ENCODE assay signal across 2 cellular contexts in genomic region chr16:23705517-23705902, GRCh38.
TF ChIP-seq lines count a peak whose summit lies in the region.

No MANE protein-coding gene starts in this region.

TF ChIP-seq in HEK293, 187 proteins besides CTCF, POLR2A, EP300 and RAD21:
- TF ChIP-seq GLI2 (tag by site-specific recombination; IDR thresholded peaks at IDR 0.05; ENCODE audit: borderline replicate concordance, low read depth) = no peak
- no peak for TF ChIP-seq ZNF48 (tag by site-specific recombination; IDR thresholded peaks at IDR 0.05)
- TF ChIP-seq ZNF121 (tag by site-specific recombination; IDR thresholded peaks at IDR 0.05) = 0 out of 2 replicates have a peak, but pooled peaks have one; percentile 45
- TF ChIP-seq ZNF114 (tag by site-specific recombination; IDR thresholded peaks at IDR 0.05) = no peak

TF ChIP-seq in K562, 482 proteins besides CTCF, POLR2A, EP300 and RAD21:
- peak; percentile 87 for TF ChIP-seq ZNF121 (CRISPR knock-in tag; conservative IDR thresholded peaks at IDR 0.05)
- no peak for TF ChIP-seq ZNF24 (IDR thresholded peaks at IDR 0.05)
